In the genomic region with DNA sequence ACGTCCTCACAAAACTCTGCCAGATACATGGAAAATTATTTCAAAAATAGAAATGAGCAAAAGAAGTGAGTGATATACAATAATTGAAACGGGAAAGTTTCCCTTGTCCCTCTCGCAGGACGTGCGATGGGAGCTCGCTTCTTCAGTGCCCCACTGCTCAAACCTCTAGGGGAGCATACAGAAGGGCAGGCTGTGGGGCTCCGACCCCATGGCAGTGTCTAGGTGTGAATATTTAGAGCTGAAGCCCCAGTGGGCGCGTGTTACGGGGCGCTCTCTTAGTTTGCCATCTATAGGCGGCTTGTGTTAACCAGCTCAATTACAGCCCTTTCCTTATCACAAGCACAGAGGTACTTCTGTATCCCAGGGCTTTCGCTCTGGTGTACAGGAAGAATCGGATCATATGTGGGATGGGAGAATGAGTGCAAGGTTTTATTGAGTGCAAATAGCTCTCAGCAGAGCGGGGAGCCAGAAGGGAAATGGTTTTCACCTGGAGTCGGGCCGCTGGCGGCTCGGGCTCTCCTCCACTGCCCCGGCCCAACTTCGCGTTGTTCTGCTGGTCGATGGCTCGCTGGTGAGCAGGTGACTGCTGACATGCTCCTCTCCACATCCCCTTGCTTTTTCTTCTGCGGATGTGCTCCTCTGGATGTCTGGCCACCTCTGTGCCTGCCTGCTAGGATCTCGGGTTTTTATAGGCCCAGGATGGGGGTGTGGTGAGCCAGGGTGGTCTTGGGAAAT, we compare ENCODE assay signal across 25 cellular contexts.
"Had no signal": no experiment of that assay in that cellular context is flagged by ENCODE, and none has a peak within 500 bp of the region (broad histone marks: within the 10 kb centered on the region; RNA-seq: fewer than 3 reads in every experiment).

No MANE protein-coding gene starts in this region.

- H3K9me3 ChIP-seq: colonic mucosa had no signal

- H3K4me1 Mint-ChIP-seq: activated naive CD4-positive, alpha-beta T cell treated with anti-CD3 and anti-CD28 coated beads, Interleukin-2, amount 50 U/mL, for 24 hours; T-cell had no signal

- H3K27me3 ChIP-seq: colonic mucosa had no signal

- DNase-seq: activated CD4-positive, alpha-beta T cell treated with anti-CD3 and anti-CD28 coated beads, Interleukin-2, amount 50 U/mL, for 1 hour; activated CD4-positive, CD25-positive, alpha-beta regulatory T cell; activated CD8-positive, alpha-beta memory T cell treated with anti-CD3 and anti-CD28 coated beads, Interleukin-2, amount 50 U/mL, for 4 hours; activated CD8-positive, alpha-beta T cell treated with anti-CD3 and anti-CD28 coated beads for 36 hours; activated gamma-delta T cell treated with Interleukin-2 at 50 U/mL for 16 hours; activated T-cell treated with anti-CD3 and anti-CD28 coated beads, Interleukin-2, amount 50 U/mL, for 72 hours; colonic mucosa; Kasumi-1; NCI-H1105 treated with DMSO at 0.1 percent for 48 hours; NCI-H1694; NCI-H2029; NCI-H2107; NCI-H2171 treated with DMSO at 0.1 percent for 48 hours; NCI-H226; NCI-H510A; NCI-H526 treated with DMSO at 0.1 percent for 48 hours; NCI-H82; OCI-M1; RPMI8226; T-cell; T-helper 2 cell; T1000 had no signal

- H3K27me3 Mint-ChIP-seq: activated CD8-positive, alpha-beta T cell treated with anti-CD3 and anti-CD28 coated beads for 36 hours; activated naive CD4-positive, alpha-beta T cell treated with anti-CD3 and anti-CD28 coated beads, Interleukin-2, amount 50 U/mL, for 24 hours; T-cell had no signal

- H3K4me1 ChIP-seq: colonic mucosa had no signal

- H3K36me3 ChIP-seq: colonic mucosa had no signal

- H3K4me3 Mint-ChIP-seq: activated CD8-positive, alpha-beta T cell treated with anti-CD3 and anti-CD28 coated beads for 36 hours; activated naive CD4-positive, alpha-beta T cell treated with anti-CD3 and anti-CD28 coated beads, Interleukin-2, amount 50 U/mL, for 24 hours; activated T-cell treated with anti-CD3 and anti-CD28 coated beads, Interleukin-2, amount 50 U/mL, for 72 hours; T-cell had no signal

- H3K36me3 Mint-ChIP-seq: activated naive CD4-positive, alpha-beta T cell treated with anti-CD3 and anti-CD28 coated beads, Interleukin-2, amount 50 U/mL, for 24 hours; T-cell had no signal

- H3K27ac Mint-ChIP-seq: activated CD8-positive, alpha-beta T cell treated with anti-CD3 and anti-CD28 coated beads for 36 hours; activated naive CD4-positive, alpha-beta T cell treated with anti-CD3 and anti-CD28 coated beads, Interleukin-2, amount 50 U/mL, for 24 hours; activated T-cell treated with anti-CD3 and anti-CD28 coated beads, Interleukin-2, amount 50 U/mL, for 72 hours; activated T-helper 2 cell treated with anti-CD3 and anti-CD28 coated beads, Interferon-gamma antibody, Interleukin-2, Interleukin-4, amounts not matched to agents 10 μg/mL and 5 μg/mL and 100 μg/mL, durations not matched to agents 14 hours and 24 hours and 36 hours; T-cell had no signal

- H3K27ac ChIP-seq: colonic mucosa, SK-N-MC had no signal

- H3K4me3 ChIP-seq: colonic mucosa, SK-N-MC had no signal
